8 cellular contexts compared by ENCODE assay signal in the genomic region with DNA sequence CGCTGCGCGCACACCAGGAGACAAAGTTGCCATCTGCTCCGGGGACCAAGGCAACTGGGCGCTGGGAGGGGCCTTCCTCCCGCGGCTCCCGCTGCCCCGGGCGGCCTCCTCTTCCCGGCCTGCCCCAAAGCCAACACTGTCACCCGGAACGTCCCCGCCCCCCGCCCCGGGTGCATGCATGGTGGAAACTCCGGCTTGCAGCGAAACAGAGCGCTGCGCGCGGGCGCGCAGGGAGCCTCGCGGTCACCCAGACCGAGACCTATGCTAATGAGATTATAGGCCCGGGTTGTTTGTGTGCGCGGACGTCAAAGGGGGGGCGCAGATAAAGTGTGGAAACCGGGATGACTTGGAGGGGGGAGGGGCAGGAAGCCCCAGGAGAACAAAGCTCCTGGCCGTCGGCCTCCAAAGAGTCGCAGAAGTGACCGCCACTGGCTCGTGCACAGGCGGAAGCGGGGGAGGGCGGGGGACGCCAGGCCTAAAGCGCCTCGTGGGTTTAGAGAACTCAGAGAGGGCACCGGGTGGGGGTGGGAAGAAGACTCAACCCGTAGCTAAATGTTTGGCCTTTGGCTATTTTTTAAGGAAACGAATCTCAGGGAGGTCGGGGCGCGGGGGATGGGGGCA.
DNase-seq lines count a peak whose midpoint lies in the region; ATAC-seq and TF ChIP-seq lines count a peak whose summit lies in the region.

No MANE protein-coding gene starts in this region.

- DNase-seq in DMS53 (lab: John Stamatoyannopoulos, UW) (peak; percentile 94), NCI-H2171 treated with DMSO at 0.1 percent for 48 hours (lab: John Stamatoyannopoulos, UW) (peak; percentile 71), astrocyte of the hippocampus (ENCODE audit: low read depth, low spot score) (peak; percentile 50), mucosa of descending colon (peak; percentile 31 to 68 (median 46)), NCI-H345 treated with DMSO at 0.1 percent for 48 hours (lab: John Stamatoyannopoulos, UW; ENCODE audit: unreplicated experiment) (no peak), Kasumi-1 (lab: John Stamatoyannopoulos, UW) (no peak), NCI-H2227 (lab: John Stamatoyannopoulos, UW; ENCODE audit: unreplicated experiment) (no peak)

- peaks cover 5% of the 10 kb centered on the region for H3K4me1 ChIP-seq in mucosa of descending colon (ENCODE audit: low read depth)

- H3K4me3 ChIP-seq in mucosa of descending colon, result no peak overlapping the region

- H3K9me3 ChIP-seq in mucosa of descending colon, result no peaks in the 10 kb centered on the region

- TF ChIP-seq CTCF in mucosa of descending colon (IDR thresholded peaks at IDR 0.05), result no peak

- no peak for ATAC-seq in mucosa of descending colon
- ATAC-seq in HG03159 (IDR thresholded peaks at IDR 0.05; ENCODE audit: unreplicated experiment), result no peak

- intact Hi-C loops in mucosa of descending colon (cut with DNase I, micrococcal nuclease), result no loop called here

- no peaks in the 10 kb centered on the region for H3K36me3 ChIP-seq in mucosa of descending colon (ENCODE audit: low read depth)

Comparison
In these comparisons a context has a peak if more than half of its experiments do, and no peak if none do; other contexts are left out.
1. DNase-seq: peak in DMS53 (single experiment), NCI-H2171 treated with DMSO at 0.1 percent for 48 hours (single experiment), astrocyte of the hippocampus (single experiment) and mucosa of descending colon (3 of 3); none in NCI-H345 treated with DMSO at 0.1 percent for 48 hours (single experiment), Kasumi-1 (0 of 2) and NCI-H2227 (single experiment).